ENCODE assay signal across 10 cellular contexts in genomic region chrX:1239681-1240142, GRCh38. TPM values are rescaled to one million over a fixed set of nuclear protein-coding genes. Genes with fewer than 3 reads are reported as not detected.
DNase-seq lines count a peak whose midpoint lies in the region; ATAC-seq and TF ChIP-seq lines count a peak whose summit lies in the region.
"Had no signal": no experiment of that assay in that cellular context is flagged by ENCODE, and none has a peak within 500 bp of the region (broad histone marks: within the 10 kb centered on the region; RNA-seq: fewer than 3 reads in every experiment).

No MANE protein-coding gene starts in this region.

- H3K4me3 ChIP-seq in GM12864 (ENCODE audit: low read depth, low read length): no peak overlapping the region
- H3K4me3 ChIP-seq in effector memory CD4-positive, alpha-beta T cell (ENCODE audit: insufficient read depth, low read depth, low read length, poor library complexity, severe bottlenecking): no peak overlapping the region
- no peak overlapping the region for H3K4me3 ChIP-seq in PC-3 (ENCODE audit: low read length)
- H3K4me3 ChIP-seq: pancreas, SK-N-MC had no signal

- ATAC-seq in HG02678 (IDR thresholded peaks at IDR 0.05; ENCODE audit: unreplicated experiment) (peak; percentile 86), PC-3 (no peak)
- ATAC-seq in natural killer cell treated with Interleukin-12 subunit alpha and Interleukin-12 subunit beta and Interleukin-15 and Interleukin-18, amount 100 ng/mL, for 72 hours: peak; percentile 70 to 76

- no peak overlapping the region for H3K4me3 Mint-ChIP-seq in activated CD4-positive, alpha-beta memory T cell treated with anti-CD3 and anti-CD28 coated beads, Interleukin-2, amount 10 ng/mL, durations not matched to agents 7 days and 5 days
- H3K4me3 Mint-ChIP-seq in natural killer cell treated with Interleukin-12 subunit alpha and Interleukin-12 subunit beta and Interleukin-15 and Interleukin-18, amount 100 ng/mL, for 72 hours: no peak overlapping the region

- peaks cover 6% of the 10 kb centered on the region for H3K4me1 ChIP-seq in effector memory CD4-positive, alpha-beta T cell (ENCODE audit: control insufficient read depth, insufficient read depth, low read length, poor library complexity, severe bottlenecking)
- H3K4me1 ChIP-seq in PC-3 (ENCODE audit: insufficient read depth, low read length): no peaks in the 10 kb centered on the region
- H3K4me1 ChIP-seq: pancreas had no signal

- H3K27ac ChIP-seq in effector memory CD4-positive, alpha-beta T cell (ENCODE audit: insufficient read depth, low read length, poor library complexity, severe bottlenecking): no peak overlapping the region
- no peak overlapping the region for H3K27ac ChIP-seq in PC-3 (ENCODE audit: low read length)
- H3K27ac ChIP-seq: pancreas, SK-N-MC had no signal

- no peaks in the 10 kb centered on the region for H3K36me3 ChIP-seq in effector memory CD4-positive, alpha-beta T cell (ENCODE audit: control insufficient read depth, insufficient read depth, low read length)
- H3K36me3 ChIP-seq in PC-3 (ENCODE audit: low read depth, low read length): no peaks in the 10 kb centered on the region
- H3K36me3 ChIP-seq: pancreas had no signal

- peaks cover 3% of the 10 kb centered on the region for H3K36me3 Mint-ChIP-seq in activated CD4-positive, alpha-beta memory T cell treated with anti-CD3 and anti-CD28 coated beads, Interleukin-2, amount 10 ng/mL, durations not matched to agents 7 days and 5 days (ENCODE audit: low read depth)
- no peaks in the 10 kb centered on the region for H3K36me3 Mint-ChIP-seq in natural killer cell treated with Interleukin-12 subunit alpha and Interleukin-12 subunit beta and Interleukin-15 and Interleukin-18, amount 100 ng/mL, for 72 hours

- no peak overlapping the region for H3K4me2 ChIP-seq in PC-3 (ENCODE audit: low read length)

- H2AFZ ChIP-seq in PC-3 (ENCODE audit: low read length): no peak overlapping the region

- H3K27ac Mint-ChIP-seq in activated CD4-positive, alpha-beta memory T cell treated with anti-CD3 and anti-CD28 coated beads, Interleukin-2, amount 10 ng/mL, durations not matched to agents 7 days and 5 days: no peak overlapping the region
- no peak overlapping the region for H3K27ac Mint-ChIP-seq in natural killer cell treated with Interleukin-12 subunit alpha and Interleukin-12 subunit beta and Interleukin-15 and Interleukin-18, amount 100 ng/mL, for 72 hours

- TF ChIP-seq CTCF in GM12864 (IDR thresholded peaks at IDR 0.05; ENCODE audit: low read depth, low read length, missing control alignments): no peak
- no peak for TF ChIP-seq CTCF in PC-3 (conservative IDR thresholded peaks at IDR 0.05; ENCODE audit: low read depth, low read length)

- H3K9me3 Mint-ChIP-seq in activated CD4-positive, alpha-beta memory T cell treated with anti-CD3 and anti-CD28 coated beads, Interleukin-2, amount 10 ng/mL, durations not matched to agents 7 days and 5 days: no peaks in the 10 kb centered on the region
- no peaks in the 10 kb centered on the region for H3K9me3 Mint-ChIP-seq in natural killer cell treated with Interleukin-12 subunit alpha and Interleukin-12 subunit beta and Interleukin-15 and Interleukin-18, amount 100 ng/mL, for 72 hours

- H3F3A ChIP-seq in PC-3 (ENCODE audit: low read length, unreplicated experiment): no peaks in the 10 kb centered on the region

- BruUV-seq in PC-3 (replicated peaks; lab: Mats Ljungman, UMichigan): no TSS peak

- H3K9ac ChIP-seq in PC-3 (ENCODE audit: low read length): no peak overlapping the region

- H3K27me3 ChIP-seq in effector memory CD4-positive, alpha-beta T cell (replicated peaks; ENCODE audit: control insufficient read depth, insufficient read depth, low read length, poor library complexity, severe bottlenecking): no peaks in the 10 kb centered on the region
- H3K27me3 ChIP-seq in PC-3 (ENCODE audit: low read length): no peaks in the 10 kb centered on the region
- H3K27me3 ChIP-seq: pancreas had no signal

- POLR2A ChIA-PET in activated CD4-positive, alpha-beta memory T cell treated with anti-CD3 and anti-CD28 coated beads, Interleukin-2, amount 10 ng/mL, durations not matched to agents 7 days and 5 days (lab: Charles Lee): no interaction called here
- POLR2A ChIA-PET in PC-3 (lab: Charles Lee; ENCODE audit: unreplicated experiment): no interaction called here

- no peaks in the 10 kb centered on the region for H3K9me2 ChIP-seq in PC-3 (replicated peaks; ENCODE audit: low read length)

- H4K20me1 ChIP-seq in PC-3 (ENCODE audit: low read length): no peaks in the 10 kb centered on the region

- CTCF ChIA-PET in activated CD4-positive, alpha-beta memory T cell treated with anti-CD3 and anti-CD28 coated beads, Interleukin-2, amount 10 ng/mL, durations not matched to agents 7 days and 5 days (lab: Charles Lee): no interaction called here
- CTCF ChIA-PET in PC-3 (lab: Charles Lee): no interaction called here

- DNase-seq in GM12864 (ENCODE audit: low read depth) (peak; percentile 35), A172 (ENCODE audit: low spot score) (no peak), COLO829 (ENCODE audit: low spot score) (no peak), PC-3 (no peak)
- DNase-seq in activated CD4-positive, alpha-beta memory T cell treated with anti-CD3 and anti-CD28 coated beads, Interleukin-2, amount 10 ng/mL, durations not matched to agents 7 days and 5 days: peak; percentile 24
- DNase-seq in natural killer cell treated with Interleukin-12 subunit alpha and Interleukin-12 subunit beta and Interleukin-15 and Interleukin-18, amount 100 ng/mL, for 72 hours (ENCODE audit: low spot score): no peak
- DNase-seq in effector memory CD4-positive, alpha-beta T cell: no peak

- H3K79me2 ChIP-seq in PC-3 (ENCODE audit: low read length): no peaks in the 10 kb centered on the region

- H3K4me1 Mint-ChIP-seq in activated CD4-positive, alpha-beta memory T cell treated with anti-CD3 and anti-CD28 coated beads, Interleukin-2, amount 10 ng/mL, durations not matched to agents 7 days and 5 days: peaks cover 23% of the 10 kb centered on the region
- H3K4me1 Mint-ChIP-seq in natural killer cell treated with Interleukin-12 subunit alpha and Interleukin-12 subunit beta and Interleukin-15 and Interleukin-18, amount 100 ng/mL, for 72 hours (ENCODE audit: low read depth in 2 of 2): peaks cover 5 to 6% of the 10 kb centered on the region in 2 donors

- H3K9me3 ChIP-seq in effector memory CD4-positive, alpha-beta T cell (ENCODE audit: control insufficient read depth, low read length): no peaks in the 10 kb centered on the region
- H3K9me3 ChIP-seq in PC-3 (ENCODE audit: low read length): no peaks in the 10 kb centered on the region
- H3K9me3 ChIP-seq: pancreas had no signal

- intact Hi-C loops in PC-3 (cut with micrococcal nuclease): no loop called here

- no peaks in the 10 kb centered on the region for H3K27me3 Mint-ChIP-seq in activated CD4-positive, alpha-beta memory T cell treated with anti-CD3 and anti-CD28 coated beads, Interleukin-2, amount 10 ng/mL, durations not matched to agents 7 days and 5 days
- H3K27me3 Mint-ChIP-seq in natural killer cell treated with Interleukin-12 subunit alpha and Interleukin-12 subunit beta and Interleukin-15 and Interleukin-18, amount 100 ng/mL, for 72 hours: peaks cover 0 to 4% of the 10 kb centered on the region in 2 donors

RNA-seq across cellular contexts. Expression of gene CRLF2, which starts 27.3 kb away (rescaled TPM):
- 1 to 10 TPM; 5.9 to 6.8 TPM for total RNA-seq in activated CD4-positive, alpha-beta memory T cell treated with anti-CD3 and anti-CD28 coated beads, Interleukin-2, amount 10 ng/mL, durations not matched to agents 7 days and 5 days
- total RNA-seq in natural killer cell treated with Interleukin-12 subunit alpha and Interleukin-12 subunit beta and Interleukin-15 and Interleukin-18, amount 100 ng/mL, for 72 hours: 1 to 10 TPM in 1 of 2 donors, not detected in 1; 2.3 TPM
- not detected in 2 replicates for total RNA-seq in A172 (2014; rRNA removed; shearing (Covaris generic))
- total RNA-seq in PC-3 (2014; rRNA removed): not detected in 2 replicates

RNA-seq across cellular contexts. Expression of gene CSF2RA, which starts 28.9 kb away (rescaled TPM):
- 1 to 10 TPM in 1 of 2 experiments, under 1 TPM in 1; 0.35 to 1.1 TPM for total RNA-seq in activated CD4-positive, alpha-beta memory T cell treated with anti-CD3 and anti-CD28 coated beads, Interleukin-2, amount 10 ng/mL, durations not matched to agents 7 days and 5 days
- 1 to 10 TPM in 1 of 2 donors, not detected in 1; 2.0 TPM for total RNA-seq in natural killer cell treated with Interleukin-12 subunit alpha and Interleukin-12 subunit beta and Interleukin-15 and Interleukin-18, amount 100 ng/mL, for 72 hours
- total RNA-seq in A172 (2014; rRNA removed; shearing (Covaris generic)): 0.38 and 2.5 TPM in 2 replicates
- total RNA-seq in PC-3 (2014; rRNA removed): 0.63 and 3.8 TPM in 2 replicates

Comparison
In these comparisons a context has a peak if more than half of its experiments do, and no peak if none do; other contexts are left out.
1. DNase-seq: peak in GM12864 (single experiment) and activated CD4-positive, alpha-beta memory T cell treated with anti-CD3 and anti-CD28 coated beads, Interleukin-2, amount 10 ng/mL, durations not matched to agents 7 days and 5 days (single experiment); none in natural killer cell treated with Interleukin-12 subunit alpha and Interleukin-12 subunit beta and Interleukin-15 and Interleukin-18, amount 100 ng/mL, for 72 hours (single experiment), A172 (single experiment), COLO829 (single experiment), effector memory CD4-positive, alpha-beta T cell (0 of 3) and PC-3 (single experiment).